8 cellular contexts compared by ENCODE assay signal in genomic region chr2:159516241-159516758, GRCh38.
DNase-seq lines count a peak whose midpoint lies in the region; ATAC-seq and TF ChIP-seq lines count a peak whose summit lies in the region.

No MANE protein-coding gene starts in this region.

- DNase-seq in GM20000 (ENCODE audit: low spot score) (peak; percentile 36), NCI-H69 (lab: John Stamatoyannopoulos, UW) (peak; percentile 89), astrocyte of the hippocampus (ENCODE audit: low read depth, low spot score) (peak; percentile 53), iPS-NIHi11 (ENCODE audit: low spot score) (peak; percentile 53), middle frontal gyrus (ENCODE audit: extremely low spot score, low spot score) (no peak)

- H3K9me3 ChIP-seq in ES-I3 (ENCODE audit: control insufficient read depth, insufficient read depth, low read length) = no peaks in the 10 kb centered on the region

- ATAC-seq in HG03521 (IDR thresholded peaks at IDR 0.05; ENCODE audit: unreplicated experiment) = peak; percentile 83

- H3K4me1 ChIP-seq in ES-I3 (ENCODE audit: insufficient read depth, low read length) = 0 out of 2 replicates have a peak, but pooled peaks cover 13% of the 10 kb centered on the region

- peak overlapping the region in 20 of 21 experiments; percentile 44 to 89 (median 80) for H3K27ac ChIP-seq in skin epidermis

- H3K36me3 ChIP-seq in ES-I3 (ENCODE audit: insufficient read depth, low read length) = no peaks in the 10 kb centered on the region

- H3K9ac ChIP-seq in ES-I3 (ENCODE audit: low read depth, low read length) = peak overlapping the region; percentile 45; the same call in 1 of the 2 replicates

- no peak for TF ChIP-seq CTCF in GM20000 (IDR thresholded peaks at IDR 0.05; ENCODE audit: extremely low read depth, missing control alignments)

- H3K4me3 ChIP-seq in skin epidermis = peak overlapping the region; percentile 19 to 49 (median 38)
